In the genomic region with DNA sequence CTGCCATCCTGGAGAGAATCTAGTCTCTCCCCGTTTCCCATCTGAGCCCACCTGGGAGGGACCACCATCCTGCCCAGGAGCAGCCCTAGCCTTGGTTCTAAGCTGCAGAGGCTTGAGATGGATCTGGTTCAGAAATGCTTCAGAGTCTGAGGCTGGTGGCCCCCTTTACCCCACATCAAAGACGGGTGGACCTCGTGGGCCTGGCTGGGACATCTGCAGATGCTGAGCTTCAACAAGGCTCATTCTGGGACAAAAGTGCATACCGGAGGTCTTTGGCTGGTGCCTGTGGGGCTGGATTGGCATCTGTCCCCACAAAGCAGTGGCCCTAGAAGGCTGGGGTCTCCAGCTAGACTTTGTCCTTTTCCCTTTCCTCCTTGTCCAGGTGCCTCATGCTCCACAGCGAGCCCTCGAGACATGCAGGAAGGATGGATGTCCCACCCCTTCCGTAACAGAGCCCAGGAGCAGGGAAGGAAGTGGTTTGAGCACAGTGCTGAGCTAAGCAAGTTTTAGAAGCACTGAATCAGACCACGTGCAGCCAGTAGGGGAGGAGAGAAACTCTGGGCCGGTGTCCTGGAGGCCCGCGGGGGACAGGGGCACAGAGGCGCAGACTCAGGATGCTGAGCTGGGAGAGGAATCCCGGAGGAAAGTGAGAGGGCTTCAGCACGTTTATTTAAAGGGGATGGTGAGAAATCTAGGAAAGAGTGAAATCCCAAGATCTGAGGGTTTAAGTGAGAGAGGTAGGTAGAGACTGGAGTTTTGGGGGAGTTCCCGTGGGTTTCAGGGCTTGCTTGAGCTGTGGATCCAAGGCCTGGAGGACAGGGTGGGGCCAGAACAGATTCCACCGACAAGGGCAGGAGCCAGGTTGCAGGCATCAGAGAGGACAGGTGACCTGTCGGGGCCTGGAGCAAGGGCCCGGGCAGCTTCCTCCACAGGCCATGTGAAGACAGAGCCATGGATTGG, we compare ENCODE assay signal across 8 cellular contexts.
DNase-seq lines count a peak whose midpoint lies in the region; ATAC-seq and TF ChIP-seq lines count a peak whose summit lies in the region.

No MANE protein-coding gene starts in this region.

- no peaks in the 10 kb centered on the region for H3K79me2 ChIP-seq in OCI-LY1 (ENCODE audit: insufficient read depth, low read length)

- peak; percentile 74 for DNase-seq in Ammon's horn (ENCODE audit: low spot score)
- DNase-seq in germinal center (ENCODE audit: low spot score) = peak; percentile 31
- DNase-seq in HPDE6-E6E7 (ENCODE audit: extremely low spot score) = no peak
- no peak for DNase-seq in DMS53 treated with DMSO at 0.1 percent for 48 hours (lab: John Stamatoyannopoulos, UW; ENCODE audit: unreplicated experiment)
- no peak for DNase-seq in SKM-1 (lab: John Stamatoyannopoulos, UW; ENCODE audit: unreplicated experiment)

- TF ChIP-seq CTCF in OCI-LY1 (IDR thresholded peaks at IDR 0.05; ENCODE audit: low read length) = no peak

- H3K4me3 Mint-ChIP-seq in stimulated activated memory B cell treated with anti-CD40 and anti-IgM and Interleukin-4, amounts not matched to agents 10 μg/mL and 1 μg/mL and 100 μg/mL, for 72 hours = peak overlapping the region; percentile 81

- peaks cover 21% of the 10 kb centered on the region; the same call in 1 of the 2 replicates for H3K27me3 ChIP-seq in OCI-LY1 (ENCODE audit: insufficient read depth, low read length)

- peak overlapping the region; percentile 96 for H3K27ac Mint-ChIP-seq in stimulated activated memory B cell treated with anti-CD40 and anti-IgM and Interleukin-4, amounts not matched to agents 10 μg/mL and 1 μg/mL and 100 μg/mL, for 72 hours

- no peak overlapping the region for H3K27ac ChIP-seq in OCI-LY1 (ENCODE audit: low read depth, low read length, poor library complexity, severe bottlenecking)

- ATAC-seq in GM19395 (IDR thresholded peaks at IDR 0.05; ENCODE audit: unreplicated experiment) = peak; percentile 37
- ATAC-seq in stimulated activated memory B cell treated with anti-CD40 and anti-IgM and Interleukin-4, amounts not matched to agents 10 μg/mL and 1 μg/mL and 100 μg/mL, for 72 hours = peak; percentile 31

- peak overlapping the region; percentile 12; the same call in 1 of the 2 replicates for H3K4me2 ChIP-seq in OCI-LY1 (ENCODE audit: low read length)

- H3K9me2 ChIP-seq in OCI-LY1 (ENCODE audit: low read depth, low read length) = no peaks in the 10 kb centered on the region

- no peak overlapping the region for H3K4me3 ChIP-seq in OCI-LY1 (ENCODE audit: low read depth, low read length, poor library complexity, severe bottlenecking)

- no peaks in the 10 kb centered on the region for H3K9me3 Mint-ChIP-seq in stimulated activated memory B cell treated with anti-CD40 and anti-IgM and Interleukin-4, amounts not matched to agents 10 μg/mL and 1 μg/mL and 100 μg/mL, for 72 hours

- no peaks in the 10 kb centered on the region for H3K36me3 ChIP-seq in OCI-LY1 (ENCODE audit: insufficient read depth, low read length)

- no peaks in the 10 kb centered on the region for H3F3A ChIP-seq in OCI-LY1 (ENCODE audit: insufficient read depth, low read length)

- H3K36me3 Mint-ChIP-seq in stimulated activated memory B cell treated with anti-CD40 and anti-IgM and Interleukin-4, amounts not matched to agents 10 μg/mL and 1 μg/mL and 100 μg/mL, for 72 hours = no peaks in the 10 kb centered on the region

- no peak overlapping the region for H2AFZ ChIP-seq in OCI-LY1 (ENCODE audit: low read length)

- H4K20me1 ChIP-seq in OCI-LY1 (ENCODE audit: insufficient read depth, low read length) = no peaks in the 10 kb centered on the region

- peaks cover 16% of the 10 kb centered on the region for H3K4me1 ChIP-seq in OCI-LY1 (ENCODE audit: insufficient read depth, low read length, severe bottlenecking)

- no peaks in the 10 kb centered on the region for H3K27me3 Mint-ChIP-seq in stimulated activated memory B cell treated with anti-CD40 and anti-IgM and Interleukin-4, amounts not matched to agents 10 μg/mL and 1 μg/mL and 100 μg/mL, for 72 hours

- peaks cover 53% of the 10 kb centered on the region for H3K4me1 Mint-ChIP-seq in stimulated activated memory B cell treated with anti-CD40 and anti-IgM and Interleukin-4, amounts not matched to agents 10 μg/mL and 1 μg/mL and 100 μg/mL, for 72 hours

- H3K9ac ChIP-seq in OCI-LY1 (ENCODE audit: low read length) = no peak overlapping the region

- H3K9me3 ChIP-seq in OCI-LY1 (ENCODE audit: low read length) = no peaks in the 10 kb centered on the region

Comparison
In these comparisons a context has a peak if more than half of its experiments do, and no peak if none do; other contexts are left out.
1. DNase-seq: peak in Ammon's horn (single experiment) and germinal center (single experiment); none in HPDE6-E6E7 (single experiment), DMS53 treated with DMSO at 0.1 percent for 48 hours (single experiment) and SKM-1 (single experiment).